8 cellular contexts compared by ENCODE assay signal in the genomic region with DNA sequence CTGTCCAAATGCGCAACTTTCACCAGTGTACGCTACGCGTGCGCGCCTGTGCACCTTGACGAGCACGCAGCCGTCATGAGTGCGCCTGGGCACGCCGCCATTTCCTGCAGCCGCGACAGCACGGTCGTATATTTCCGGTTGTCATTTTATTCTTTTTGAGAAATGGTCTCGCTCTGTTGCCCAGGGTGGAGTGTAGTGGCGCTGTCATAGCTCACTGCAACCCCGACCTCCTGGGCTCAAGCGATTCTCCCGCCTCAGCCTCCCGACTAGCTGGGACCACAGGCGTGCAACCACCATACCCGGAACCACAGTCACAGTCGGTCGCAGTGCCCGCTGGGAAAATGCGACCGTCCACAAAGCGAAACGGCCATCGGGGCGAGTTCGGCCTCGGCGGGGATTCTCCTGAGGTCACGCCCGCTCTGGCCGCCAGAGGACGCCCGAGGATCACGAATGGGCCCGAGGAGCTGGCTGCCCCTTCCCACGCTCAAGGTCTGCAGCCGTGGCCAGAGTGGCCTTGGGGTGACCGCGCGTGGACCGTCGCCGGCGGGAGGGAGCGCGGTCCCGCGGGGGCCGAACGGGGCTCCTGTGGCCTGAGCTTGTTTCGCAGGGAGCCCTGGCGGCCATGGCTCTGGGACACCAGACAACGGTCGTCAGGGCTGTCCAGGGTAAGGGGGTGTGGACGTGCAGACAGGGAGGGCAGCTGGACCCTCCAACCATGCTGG. TPM values are rescaled to one million over a fixed set of nuclear protein-coding genes. Genes with fewer than 3 reads are reported as not detected.
A peak's percentile ranks its signal among the peaks of the same experiment; 100 is the strongest.
DNase-seq lines count a peak whose midpoint lies in the region; ATAC-seq and TF ChIP-seq lines count a peak whose summit lies in the region.

No MANE protein-coding gene starts in this region.

- intact Hi-C loops in colonic mucosa (cut with DNase I) (loop anchor here (5.0 kb wide), 1 partner anchor 475 kb away; no protein-coding TSS in a partner anchor), lower leg skin (cut with DNase I; ENCODE audit: low total_unique reads) (no loop called here)

- H3K36me3 ChIP-seq in colonic mucosa = no peaks in the 10 kb centered on the region

- no peaks in the 10 kb centered on the region for H3K9me3 ChIP-seq in colonic mucosa

- TF ChIP-seq CTCF in GM12872 (IDR thresholded peaks at IDR 0.05; ENCODE audit: insufficient read depth, low read depth, low read length) (peak; percentile 78), colonic mucosa (IDR thresholded peaks at IDR 0.05) (peak; percentile 63), lower leg skin (IDR thresholded peaks at IDR 0.05) (peak in 1 of 3 donors; percentile 66)

- ATAC-seq in HG02678 (IDR thresholded peaks at IDR 0.05; ENCODE audit: unreplicated experiment) (peak; percentile 84), GM18858 (IDR thresholded peaks at IDR 0.05; ENCODE audit: unreplicated experiment) (no peak)

- H3K27me3 ChIP-seq in colonic mucosa = no peaks in the 10 kb centered on the region

- H3K27ac ChIP-seq in colonic mucosa = no peak overlapping the region

- DNase-seq in NCI-H2029 treated with DMSO at 0.1 percent for 48 hours (lab: John Stamatoyannopoulos, UW) (peak; percentile 13), colonic mucosa (peak; percentile 65), lower leg skin (ENCODE audit: low spot score in 2 of 2) (peak; percentile 49 to 95)
- DNase-seq in activated CD4-positive, alpha-beta T cell treated with anti-CD3 and anti-CD28 coated beads for 24 hours (ENCODE audit: low read depth in 2 of 2) = peak; percentile 37 to 47
- peak; percentile 68 for DNase-seq in stimulated activated CD4-positive, alpha-beta T cell treated with anti-CD3 and anti-CD28 coated beads, Interleukin-4, amount 100 ng/mL, for 24 hours

- H3K4me3 ChIP-seq in colonic mucosa (peak overlapping the region; percentile 27), lower leg skin (ENCODE audit: low read depth, poor library complexity, severe bottlenecking) (no peak overlapping the region)

- no peaks in the 10 kb centered on the region for H3K4me1 ChIP-seq in colonic mucosa

- no peak overlapping the region for H3K9ac ChIP-seq in colonic mucosa (ENCODE audit: low read depth in 2 of 2, low read length in 2 of 2)

- TF ChIP-seq POLR2A in lower leg skin (IDR thresholded peaks at IDR 0.05) = no peak

- WGBS in lower leg skin, 2 donors = 27 to 51% methylated on average over 22 to 31 of the region's 64 CpGs

RNA-seq across cellular contexts. Expression of a gene that starts 23.7 kb away (rescaled TPM):
- under 1 TPM; 0.15 to 0.21 TPM for total RNA-seq in colonic mucosa
- under 1 TPM in 2 of 4 donors, not detected in 2; 0.36 to 0.79 TPM for total RNA-seq in lower leg skin

RNA-seq across cellular contexts. Expression of a gene that starts 38.6 kb away (rescaled TPM):
- total RNA-seq in colonic mucosa (not detected), lower leg skin (not detected)

RNA-seq across cellular contexts. Expression of a gene that starts 39.7 kb away (rescaled TPM):
- total RNA-seq in colonic mucosa (under 1 TPM; 0.17 to 0.37 TPM), lower leg skin (1 to 10 TPM in 1 of 4 donors, under 1 TPM in 3; 0.08 to 1.5 (median 0.46) TPM)

Comparison
In these comparisons a context has a peak if more than half of its experiments do, and no peak if none do; other contexts are left out.
1. DNase-seq: peak in every context shown above with its lines; median percentile 72 in lower leg skin; 68 in stimulated activated CD4-positive, alpha-beta T cell treated with anti-CD3 and anti-CD28 coated beads, Interleukin-4, amount 100 ng/mL, for 24 hours; 65 in colonic mucosa; 42 in activated CD4-positive, alpha-beta T cell treated with anti-CD3 and anti-CD28 coated beads for 24 hours; 13 in NCI-H2029 treated with DMSO at 0.1 percent for 48 hours.